In genomic region chr9:22116751-22117150, GRCh38 we compare ENCODE assay signal across 17 cellular contexts.
DNase-seq lines count a peak whose midpoint lies in the region; ATAC-seq, FAIRE-seq and TF ChIP-seq lines count a peak whose summit lies in the region.
"Had no signal": no experiment of that assay in that cellular context is flagged by ENCODE, and none has a peak within 500 bp of the region (broad histone marks: within the 10 kb centered on the region; RNA-seq: fewer than 3 reads in every experiment).

No MANE protein-coding gene starts in this region.

- H3K9ac ChIP-seq in SK-N-SH (no peak overlapping the region; the same call in 1 of the 2 replicates), H1 (replicated peaks in 1 of 4; ENCODE audit: extremely low read depth in 1 of 4, low read depth in 3 of 4, low read length in 3 of 4) (no peak overlapping the region), mucosa of rectum (ENCODE audit: low read depth in 1 of 2, low read length in 2 of 2) (peak overlapping the region in 1 of 2 donors; percentile 62), neuronal stem cell (ENCODE audit: low read depth, low read length, poor library complexity) (no peak overlapping the region)

- H3K23me2 ChIP-seq in H1 (ENCODE audit: low read depth, low read length): no peaks in the 10 kb centered on the region

- H3K36me3 ChIP-seq in SK-N-SH (replicated peaks in 1 of 2; ENCODE audit: control insufficient read depth in 1 of 2, insufficient read depth in 2 of 2, low read length in 1 of 2): no peaks in the 10 kb centered on the region
- no peaks in the 10 kb centered on the region for H3K36me3 ChIP-seq in H1 (ENCODE audit: control insufficient read depth in 2 of 4, insufficient read depth in 4 of 4, low read length in 3 of 4)
- H3K36me3 ChIP-seq in mucosa of rectum (ENCODE audit: control insufficient read depth in 2 of 2, insufficient read depth in 2 of 2, low read length in 2 of 2): no peaks in the 10 kb centered on the region
- H3K36me3 ChIP-seq in neuronal stem cell (replicated peaks in 1 of 2; ENCODE audit: control insufficient read depth in 2 of 2, insufficient read depth in 2 of 2, low read length in 2 of 2): no peaks in the 10 kb centered on the region
- no peaks in the 10 kb centered on the region for H3K36me3 ChIP-seq in prostate gland

- H3K14ac ChIP-seq in H1 (ENCODE audit: insufficient read length) (no peak overlapping the region), neuronal stem cell (ENCODE audit: low read length) (no peak overlapping the region)

- no peak overlapping the region for H2BK15ac ChIP-seq in H1 (ENCODE audit: low read length)
- H2BK15ac ChIP-seq in neuronal stem cell (ENCODE audit: low read length): no peak overlapping the region

- CTCF ChIA-PET in SK-N-SH (lab: Yijun Ruan, JAX) (interaction anchor here (0.7 to 5.6 kb wide), 3 partner anchors 14 to 303 kb away, joined by 3 to 38 read pairs (median 3); no protein-coding TSS in a partner anchor), H1 (lab: Charles Lee; ENCODE audit: partially characterized antibody) (interaction anchor here (0.9 to 4.3 kb wide), 10 partner anchors 11 to 305 kb away, joined by 3 to 32 read pairs (median 4); no protein-coding TSS in a partner anchor)

- no peak overlapping the region for H4K8ac ChIP-seq in H1 (ENCODE audit: extremely low read depth, insufficient read depth, low read length)
- no peak overlapping the region for H4K8ac ChIP-seq in neuronal stem cell (ENCODE audit: low read depth, low read length)

- no peak for DNase-seq in SK-N-SH
- no peak for DNase-seq in H1 (ENCODE audit: low read depth in 1 of 2, low spot score in 2 of 2)
- no peak for DNase-seq in neuronal stem cell (ENCODE audit: low spot score)
- DNase-seq in prostate gland (ENCODE audit: low spot score): no peak
- no peak for DNase-seq in HCEC 1CT
- no peak for DNase-seq in SW480 (ENCODE audit: low spot score)
- DNase-seq: C1 segment of cervical spinal cord, DMS153, Kasumi-1, NCI-H1105 treated with DMSO at 0.1 percent for 48 hours, NCI-H187 treated with DMSO at 0.1 percent for 48 hours, NCI-H446, NCI-H748 treated with DMSO at 0.1 percent for 48 hours, Right ventricle myocardium superior had no signal

- no peaks in the 10 kb centered on the region for H3K9me2 ChIP-seq in SK-N-SH

- no peak overlapping the region for H3K4ac ChIP-seq in H1 (replicated peaks; ENCODE audit: insufficient read length, low read depth, low read length)
- H3K4ac ChIP-seq in neuronal stem cell (ENCODE audit: low read length): no peak overlapping the region

- H2AK5ac ChIP-seq in H1 (ENCODE audit: low read depth, low read length) (no peak overlapping the region), neuronal stem cell (ENCODE audit: low read depth, low read length) (no peak overlapping the region)

- H2BK20ac ChIP-seq in H1 (ENCODE audit: low read length): no peak overlapping the region

- TF ChIP-seq POLR2A in H1 (IDR thresholded peaks at IDR 0.05; ENCODE audit: control extremely low read depth in 1 of 2, low read depth in 2 of 2, low read length in 2 of 2): no peak
- TF ChIP-seq POLR2A in prostate gland (IDR thresholded peaks at IDR 0.05): no peak

- H3K4me3 ChIP-seq in SK-N-SH (ENCODE audit: low read depth in 2 of 2, low read length in 1 of 2): no peak overlapping the region
- no peak overlapping the region for H3K4me3 ChIP-seq in H1 (ENCODE audit: extremely low read depth in 1 of 4, insufficient read depth in 2 of 4, low read depth in 3 of 4, low read length in 4 of 4)
- H3K4me3 ChIP-seq in mucosa of rectum (ENCODE audit: low read length in 2 of 2): peak overlapping the region; percentile 37 to 64
- no peak overlapping the region for H3K4me3 ChIP-seq in neuronal stem cell (ENCODE audit: low read length in 2 of 2)
- no peak overlapping the region for H3K4me3 ChIP-seq in prostate gland

- H3F3A ChIP-seq in SK-N-SH (replicated peaks; ENCODE audit: insufficient read depth): peaks cover 6% of the 10 kb centered on the region

- H3K56ac ChIP-seq in H1 (replicated peaks; ENCODE audit: insufficient read length, low read depth, low read length): no peak overlapping the region

- FAIRE-seq in H1 (lab: Jason Lieb, UNC): no peak

- H2BK5ac ChIP-seq in H1 (ENCODE audit: low read depth, low read length) (no peak overlapping the region), neuronal stem cell (ENCODE audit: low read length) (no peak overlapping the region)

- H4K20me1 ChIP-seq in SK-N-SH (ENCODE audit: insufficient read depth) (no peaks in the 10 kb centered on the region), H1 (replicated peaks in 1 of 2; ENCODE audit: control insufficient read depth in 1 of 2, insufficient read depth in 2 of 2, low read length in 2 of 2) (no peaks in the 10 kb centered on the region)

- H4K5ac ChIP-seq in H1 (ENCODE audit: insufficient read length, low read depth, low read length): no peak overlapping the region

- H3K27me3 ChIP-seq in SK-N-SH (ENCODE audit: insufficient read depth) (no peaks in the 10 kb centered on the region), H1 (replicated peaks in 1 of 4; ENCODE audit: control insufficient read depth in 3 of 4, extremely low read depth in 1 of 4, insufficient read depth in 3 of 4, low read length in 3 of 4) (no peaks in the 10 kb centered on the region; a peak in 1 of 7 replicates), mucosa of rectum (ENCODE audit: control insufficient read depth in 2 of 2, insufficient read depth in 2 of 2, low read length in 2 of 2) (no peaks in the 10 kb centered on the region), neuronal stem cell (ENCODE audit: control insufficient read depth in 3 of 3, insufficient read depth in 3 of 3, low read depth in 1 of 3, low read length in 3 of 3) (no peaks in the 10 kb centered on the region), prostate gland (replicated peaks; ENCODE audit: insufficient read depth) (no peaks in the 10 kb centered on the region)

- H3K23ac ChIP-seq in H1 (ENCODE audit: insufficient read length) (no peak overlapping the region), neuronal stem cell (ENCODE audit: low read depth, low read length, poor library complexity) (no peak overlapping the region)

- H2AFZ ChIP-seq in SK-N-SH (ENCODE audit: low read depth) (peak overlapping the region; percentile 42; the same call in 1 of the 2 replicates), H1 (ENCODE audit: low read length) (no peak overlapping the region), neuronal stem cell (ENCODE audit: low read length) (no peak overlapping the region)

- TF ChIP-seq EP300 in SK-N-SH (IDR thresholded peaks at IDR 0.05; ENCODE audit: borderline replicate concordance in 1 of 2, low read depth in 1 of 2, low read length in 1 of 2) (no peak), H1 (IDR thresholded peaks at IDR 0.05; ENCODE audit: borderline replicate concordance in 1 of 2, low read depth in 2 of 2, low read length in 2 of 2) (no peak)

- H3K4me2 ChIP-seq in SK-N-SH: no peak overlapping the region
- peak overlapping the region in 1 of 2 experiments; percentile 24; a peak in 1 of 4 replicates for H3K4me2 ChIP-seq in H1 (ENCODE audit: insufficient read depth in 1 of 2, low read depth in 2 of 2, low read length in 2 of 2)
- H3K4me2 ChIP-seq in neuronal stem cell (ENCODE audit: insufficient read depth, low read length, poor library complexity, severe bottlenecking): no peak overlapping the region

- H3K9me3 ChIP-seq in SK-N-SH (no peaks in the 10 kb centered on the region; the same call in 1 of the 2 replicates), H1 (ENCODE audit: insufficient read depth in 2 of 2, low read depth in 1 of 2, low read length in 1 of 2) (no peaks in the 10 kb centered on the region), mucosa of rectum (ENCODE audit: control insufficient read depth in 2 of 2, low read length in 2 of 2) (no peaks in the 10 kb centered on the region), neuronal stem cell (replicated peaks in 1 of 2; ENCODE audit: control insufficient read depth in 2 of 2, insufficient read depth in 1 of 2, low read depth in 1 of 2, low read length in 2 of 2) (no peaks in the 10 kb centered on the region), prostate gland (no peaks in the 10 kb centered on the region)

- no peak for TF ChIP-seq CTCF in SK-N-SH (IDR thresholded peaks at IDR 0.05)
- no peak for TF ChIP-seq CTCF in H1 (IDR thresholded peaks at IDR 0.05; ENCODE audit: control extremely low read depth in 1 of 3, insufficient read depth in 1 of 3, low read depth in 1 of 3, low read length in 3 of 3)
- TF ChIP-seq CTCF in prostate gland (IDR thresholded peaks at IDR 0.05): no peak

- no peak overlapping the region for H2BK120ac ChIP-seq in H1 (replicated peaks; ENCODE audit: low read depth, low read length)
- no peak overlapping the region for H2BK120ac ChIP-seq in neuronal stem cell (ENCODE audit: low read depth, low read length)

- intact Hi-C loops in prostate gland (cut with DNase I): loop anchor here (10.0 kb wide), 1 partner anchor 302 kb away; no protein-coding TSS in a partner anchor

- no peak for TF ChIP-seq RAD21 in SK-N-SH (IDR thresholded peaks at IDR 0.05; ENCODE audit: low read length)
- TF ChIP-seq RAD21 in H1 (IDR thresholded peaks at IDR 0.05 in 1 of 2, conservative IDR thresholded peaks at IDR 0.05 in 1 of 2; ENCODE audit: low read depth in 2 of 2, low read length in 2 of 2): no peak

- H3K79me2 ChIP-seq in SK-N-SH (ENCODE audit: insufficient read depth): no peaks in the 10 kb centered on the region
- no peaks in the 10 kb centered on the region for H3K79me2 ChIP-seq in H1 (ENCODE audit: control insufficient read depth in 1 of 2, insufficient read depth in 2 of 2, low read length in 2 of 2)

- H2BK12ac ChIP-seq in H1 (ENCODE audit: low read depth, low read length) (no peak overlapping the region), neuronal stem cell (ENCODE audit: low read length) (no peak overlapping the region)

- H4K91ac ChIP-seq in H1 (replicated peaks; ENCODE audit: insufficient read length, low read length): peak overlapping the region; percentile 34
- no peak overlapping the region for H4K91ac ChIP-seq in neuronal stem cell (ENCODE audit: low read depth, low read length, poor library complexity)

- H3K4me1 ChIP-seq in SK-N-SH (ENCODE audit: control insufficient read depth in 1 of 2, insufficient read depth in 2 of 2, low read depth in 1 of 2, low read length in 1 of 2): peaks cover 0 to 14% of the 10 kb centered on the region in 2 experiments; a peak in 2 of 4 replicates
- peaks cover 2 to 8% (median 6%) of the 10 kb centered on the region in 4 experiments; a peak in 5 of 7 replicates for H3K4me1 ChIP-seq in H1 (replicated peaks in 1 of 4; ENCODE audit: control insufficient read depth in 3 of 4, insufficient read depth in 4 of 4, low read length in 3 of 4)
- H3K4me1 ChIP-seq in mucosa of rectum (ENCODE audit: control insufficient read depth in 2 of 2, insufficient read depth in 2 of 2, low read length in 2 of 2): peaks cover 3 to 43% of the 10 kb centered on the region in 2 donors
- H3K4me1 ChIP-seq in neuronal stem cell (ENCODE audit: control insufficient read depth in 2 of 2, insufficient read depth in 1 of 2, low read depth in 1 of 2, low read length in 2 of 2): peaks cover 2 to 10% of the 10 kb centered on the region in 2 donors
- no peaks in the 10 kb centered on the region for H3K4me1 ChIP-seq in prostate gland (replicated peaks)

- POLR2A ChIA-PET in SK-N-SH (lab: Yijun Ruan, JAX) (no interaction called here), H1 (lab: Charles Lee; ENCODE audit: partially characterized antibody) (no interaction called here)

- H3K18ac ChIP-seq in H1 (ENCODE audit: extremely low read depth, low read length) (no peak overlapping the region), neuronal stem cell (ENCODE audit: low read length) (no peak overlapping the region)

- H3K79me1 ChIP-seq in H1 (ENCODE audit: low read depth, low read length) (no peaks in the 10 kb centered on the region), neuronal stem cell (ENCODE audit: low read depth, low read length) (no peaks in the 10 kb centered on the region)

- ATAC-seq in SK-N-SH treated with all-trans-retinoic acid at 6 μM for 48 hours: no peak

- H3K27ac ChIP-seq in SK-N-SH (ENCODE audit: low read depth in 2 of 2, low read length in 1 of 2): peak overlapping the region in 1 of 2 experiments; percentile 74; a peak in 2 of 4 replicates
- no peak overlapping the region for H3K27ac ChIP-seq in H1 (ENCODE audit: low read depth, low read length)
- H3K27ac ChIP-seq in mucosa of rectum (ENCODE audit: low read depth in 2 of 2, low read length in 2 of 2): peak overlapping the region; percentile 64 to 89
- no peak overlapping the region for H3K27ac ChIP-seq in neuronal stem cell (replicated peaks; ENCODE audit: low read length)
- H3K27ac ChIP-seq in prostate gland: no peak overlapping the region
- H3K27ac ChIP-seq: 22Rv1 had no signal

Comparison
In these comparisons a context has a peak if more than half of its experiments do, and no peak if none do; other contexts are left out.
1. H3K27ac ChIP-seq: peak in mucosa of rectum (2 of 2); none in H1 (single experiment), neuronal stem cell (single experiment) and prostate gland (0 of 2).
2. H3K4me3 ChIP-seq: peak in mucosa of rectum (2 of 2); none in SK-N-SH (0 of 2), H1 (0 of 4), neuronal stem cell (0 of 2) and prostate gland (0 of 2).